ENCODE assay signal across 9 cellular contexts in the genomic region with DNA sequence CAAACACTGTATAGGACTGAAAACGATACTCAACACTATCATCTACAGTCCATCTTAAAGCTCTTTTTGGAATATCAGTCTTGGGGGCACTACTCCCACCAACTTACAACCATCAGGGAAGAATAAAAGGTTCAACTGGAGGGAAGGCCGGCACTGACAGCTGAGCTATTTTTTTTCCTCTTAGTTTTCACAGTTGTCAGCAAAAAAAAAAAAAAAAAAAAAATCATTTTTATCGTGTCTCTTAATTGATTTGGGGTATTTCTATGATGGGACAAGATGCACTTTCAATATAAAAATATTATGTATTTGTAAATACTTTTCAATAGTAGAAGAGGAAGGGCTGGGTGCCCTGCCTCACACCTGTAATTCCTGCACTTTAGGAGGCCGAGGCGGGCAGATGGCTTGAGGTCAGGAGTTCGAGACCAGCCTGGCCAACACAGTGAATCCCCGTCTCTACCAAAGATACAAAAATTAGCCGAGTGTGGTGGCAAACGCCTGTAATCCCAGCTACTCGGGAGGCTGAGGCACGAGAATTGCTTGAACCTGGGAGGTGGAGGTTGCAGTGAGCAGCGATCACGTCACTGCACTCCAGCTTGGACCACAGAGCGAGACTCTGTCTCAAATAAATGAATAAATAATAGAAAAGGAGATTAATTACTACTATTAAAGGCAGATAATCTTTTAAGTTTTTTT. TPM values are rescaled to one million over a fixed set of nuclear protein-coding genes. Genes with fewer than 3 reads are reported as not detected.
A peak's percentile ranks its signal among the peaks of the same experiment; 100 is the strongest.
DNase-seq lines count a peak whose midpoint lies in the region; ATAC-seq, FAIRE-seq and TF ChIP-seq lines count a peak whose summit lies in the region.
"Had no signal": no experiment of that assay in that cellular context is flagged by ENCODE, and none has a peak within 500 bp of the region (broad histone marks: within the 10 kb centered on the region; RNA-seq: fewer than 3 reads in every experiment).

No MANE protein-coding gene starts in this region.

- no peak for TF ChIP-seq POLR2A in endothelial cell of umbilical vein (IDR thresholded peaks at IDR 0.05; ENCODE audit: low read depth, low read length)

- intact Hi-C loops in activated CD4-positive, alpha-beta T cell treated with anti-CD3 and anti-CD28 coated beads for 36 hours (cut with DNase I, micrococcal nuclease): no loop called here
- intact Hi-C loops in PC-9 (cut with micrococcal nuclease; ENCODE audit: unreplicated experiment) (loop anchor here (2.0 to 10.0 kb wide), 4 partner anchors 238 to 1228 kb away; a partner anchor contains a TSS), endothelial cell of umbilical vein (cut with micrococcal nuclease) (loop anchor here (5.0 kb wide), 3 partner anchors 174 to 421 kb away; no protein-coding TSS in a partner anchor), aorta (cut with DNase I) (loop anchor here in 1 of 2 donors (10.0 kb wide), 1 partner anchor 412 kb away; no protein-coding TSS in a partner anchor)

- no peak for TF ChIP-seq CTCF in PC-9 (conservative IDR thresholded peaks at IDR 0.05)
- TF ChIP-seq CTCF in endothelial cell of umbilical vein (IDR thresholded peaks at IDR 0.05; ENCODE audit: extremely low read depth in 1 of 2, insufficient read depth in 1 of 2, low read depth in 1 of 2, low read length in 2 of 2): no peak
- TF ChIP-seq CTCF in retinal pigment epithelial cell (conservative IDR thresholded peaks at IDR 0.05; ENCODE audit: low read depth, low read length): no peak

- H3K27me3 ChIP-seq in PC-9 (ENCODE audit: insufficient read depth, low read depth) (no peaks in the 10 kb centered on the region), endothelial cell of umbilical vein (ENCODE audit: control insufficient read depth in 2 of 2, insufficient read depth in 2 of 2, low read length in 2 of 2) (no peaks in the 10 kb centered on the region), aorta (ENCODE audit: control insufficient read depth in 1 of 2, insufficient read depth in 2 of 2, low read length in 1 of 2) (no peaks in the 10 kb centered on the region)
- H3K27me3 ChIP-seq: stomach had no signal

- H3K9me1 ChIP-seq in endothelial cell of umbilical vein (replicated peaks; ENCODE audit: control insufficient read depth, extremely low read depth, insufficient read depth, low read length): no peaks in the 10 kb centered on the region

- H3K36me3 ChIP-seq in PC-9 (ENCODE audit: low read depth) (no peaks in the 10 kb centered on the region), endothelial cell of umbilical vein (ENCODE audit: control insufficient read depth in 2 of 2, extremely low read depth in 1 of 2, insufficient read depth in 2 of 2, low read length in 2 of 2) (no peaks in the 10 kb centered on the region), aorta (ENCODE audit: control insufficient read depth in 1 of 2, insufficient read depth in 2 of 2, low read length in 1 of 2) (no peaks in the 10 kb centered on the region)
- H3K36me3 ChIP-seq: stomach had no signal

- ATAC-seq in activated CD4-positive, alpha-beta T cell treated with anti-CD3 and anti-CD28 coated beads for 36 hours: no peak
- ATAC-seq in aorta (ENCODE audit: low FRiP score) (no peak), GM21528 (IDR thresholded peaks at IDR 0.05; ENCODE audit: low FRiP score, unreplicated experiment) (no peak)

- DNase-seq in activated CD4-positive, alpha-beta T cell treated with anti-CD3 and anti-CD28 coated beads for 36 hours: no peak
- no peak for DNase-seq in activated CD4-positive, alpha-beta T cell treated with anti-CD3 and anti-CD28 coated beads, Interleukin-2, amount 50 U/mL, for 48 hours
- DNase-seq in PC-9 (no peak), endothelial cell of umbilical vein (ENCODE audit: low read depth, low spot score) (no peak), retinal pigment epithelial cell (ENCODE audit: low read depth) (no peak), aorta (no peak), AG08395 (ENCODE audit: low spot score) (no peak)
- DNase-seq: stomach had no signal

- peaks cover 30% of the 10 kb centered on the region for H3K4me1 Mint-ChIP-seq in activated CD4-positive, alpha-beta T cell treated with anti-CD3 and anti-CD28 coated beads for 36 hours

- POLR2A ChIA-PET in activated CD4-positive, alpha-beta T cell treated with anti-CD3 and anti-CD28 coated beads for 36 hours (lab: Charles Lee): interaction anchor here (0.8 kb wide), 1 partner anchor 20 kb away, joined by 9 read pairs; no protein-coding TSS in a partner anchor
- POLR2A ChIA-PET in PC-9 (lab: Charles Lee; ENCODE audit: unreplicated experiment): interaction anchor here (0.6 kb wide), 2 partner anchors 178 to 373 kb away, joined by 4 read pairs; no protein-coding TSS in a partner anchor
- POLR2A ChIA-PET in endothelial cell of umbilical vein (lab: Charles Lee): interaction anchor here (0.6 kb wide), 1 partner anchor 595 kb away, joined by 3 read pairs; no protein-coding TSS in a partner anchor

- 85 to 86% methylated on average over 14 of the region's 14 CpGs for WGBS in aorta, 2 donors

- no peaks in the 10 kb centered on the region for H3K27me3 Mint-ChIP-seq in activated CD4-positive, alpha-beta T cell treated with anti-CD3 and anti-CD28 coated beads for 36 hours

- H3K9me3 ChIP-seq in PC-9 (ENCODE audit: insufficient read depth, low read depth): no peaks in the 10 kb centered on the region
- H3K9me3 ChIP-seq in endothelial cell of umbilical vein (replicated peaks; ENCODE audit: control insufficient read depth, insufficient read depth, low read length): no peaks in the 10 kb centered on the region
- no peaks in the 10 kb centered on the region for H3K9me3 ChIP-seq in aorta (ENCODE audit: control insufficient read depth, low read length)
- H3K9me3 ChIP-seq: stomach had no signal

- no peaks in the 10 kb centered on the region for H3K9me2 ChIP-seq in PC-9 (ENCODE audit: insufficient read depth)

- no TSS peak for BruUV-seq in PC-9 (replicated peaks; lab: Mats Ljungman, UMichigan)
- BruUV-seq in endothelial cell of umbilical vein (replicated peaks; lab: Mats Ljungman, UMichigan): no TSS peak

- H3K4me2 ChIP-seq in PC-9 (peak overlapping the region; percentile 88), endothelial cell of umbilical vein (ENCODE audit: insufficient read depth, low read length) (peak overlapping the region; percentile 91)

- H3K9me3 Mint-ChIP-seq in activated CD4-positive, alpha-beta T cell treated with anti-CD3 and anti-CD28 coated beads for 36 hours (ENCODE audit: low read depth): no peaks in the 10 kb centered on the region

- H3F3A ChIP-seq in PC-9 (ENCODE audit: insufficient read depth, low read depth): peaks cover 11% of the 10 kb centered on the region; the same call in 1 of the 2 replicates

- CTCF ChIA-PET in activated CD4-positive, alpha-beta T cell treated with anti-CD3 and anti-CD28 coated beads for 36 hours (lab: Charles Lee): interaction anchor here (0.6 kb wide), 1 partner anchor 410 kb away, joined by 3 read pairs; no protein-coding TSS in a partner anchor
- CTCF ChIA-PET in PC-9 (lab: Charles Lee) (interaction anchor here (0.6 to 0.7 kb wide), 3 partner anchors 180 to 730 kb away, joined by 3 to 15 read pairs (median 4); no protein-coding TSS in a partner anchor), endothelial cell of umbilical vein (lab: Charles Lee) (interaction anchor here (0.7 to 2.3 kb wide), 9 partner anchors 18 to 1222 kb away, joined by 3 to 21 read pairs (median 7); a partner anchor contains a TSS)

- peak overlapping the region; percentile 99 for H3K9ac ChIP-seq in endothelial cell of umbilical vein (replicated peaks; ENCODE audit: extremely low read depth, insufficient read depth, low read length)

- dilution Hi-C loops in endothelial cell of umbilical vein (cut with MboI; ENCODE audit: extremely low pct_ligation_motif_present, low sequenced_read_pairs): no loop called here

- H3K27ac ChIP-seq in PC-9 (no peak overlapping the region), endothelial cell of umbilical vein (ENCODE audit: insufficient read depth, low read depth, low read length) (peak overlapping the region; percentile 98), aorta (ENCODE audit: low read depth in 1 of 2, low read length in 2 of 2) (no peak overlapping the region)

- peaks cover 9% of the 10 kb centered on the region for H3K36me3 Mint-ChIP-seq in activated CD4-positive, alpha-beta T cell treated with anti-CD3 and anti-CD28 coated beads for 36 hours (ENCODE audit: low read depth)

- H2AFZ ChIP-seq in PC-9 (peak overlapping the region; percentile 95), endothelial cell of umbilical vein (ENCODE audit: low read depth, low read length) (no peak overlapping the region)

- H4K20me1 ChIP-seq in PC-9 (ENCODE audit: insufficient read depth) (no peaks in the 10 kb centered on the region), endothelial cell of umbilical vein (replicated peaks; ENCODE audit: control insufficient read depth, extremely low read depth, insufficient read depth, low read length) (no peaks in the 10 kb centered on the region)

- FAIRE-seq in endothelial cell of umbilical vein (lab: Jason Lieb, UNC): no peak

- H3K4me1 ChIP-seq in PC-9 (replicated peaks; ENCODE audit: insufficient read depth) (peaks cover 47% of the 10 kb centered on the region), endothelial cell of umbilical vein (ENCODE audit: control insufficient read depth, extremely low read depth, insufficient read depth, low read length) (peaks cover 35% of the 10 kb centered on the region), aorta (ENCODE audit: control insufficient read depth in 1 of 2, insufficient read depth in 2 of 2, low read length in 2 of 2) (peaks cover 0 to 2% of the 10 kb centered on the region in 2 donors)

- H3K4me3 ChIP-seq in PC-9 (peak overlapping the region; percentile 93), endothelial cell of umbilical vein (replicated peaks in 1 of 3; ENCODE audit: insufficient read depth in 1 of 3, low read depth in 1 of 3, low read length in 3 of 3) (peak overlapping the region in 2 of 3 experiments; percentile 87 to 99), retinal pigment epithelial cell (ENCODE audit: low read length) (peak overlapping the region; percentile 77), aorta (ENCODE audit: low read length in 2 of 2) (no peak overlapping the region)

- peak overlapping the region; percentile 51 for H3K27ac Mint-ChIP-seq in activated CD4-positive, alpha-beta T cell treated with anti-CD3 and anti-CD28 coated beads for 36 hours

- H3K4me3 Mint-ChIP-seq in activated CD4-positive, alpha-beta T cell treated with anti-CD3 and anti-CD28 coated beads for 36 hours: peak overlapping the region; percentile 98

- H3K79me2 ChIP-seq in PC-9 (ENCODE audit: low read depth) (peaks cover 91% of the 10 kb centered on the region), endothelial cell of umbilical vein (ENCODE audit: control insufficient read depth, insufficient read depth, low read length) (peaks cover 70% of the 10 kb centered on the region)

RNA-seq across cellular contexts. Expression of a gene that starts 1.5 kb away (rescaled TPM):
- total RNA-seq in activated CD4-positive, alpha-beta T cell treated with anti-CD3 and anti-CD28 coated beads for 36 hours: 10 to 100 TPM; 26.4 to 28.9 TPM
- total RNA-seq in PC-9 (2021): 22.9 and 31.1 TPM in 2 replicates
- total RNA-seq in endothelial cell of umbilical vein: 14.1 and 18.5 TPM in 2 replicates
- polyA plus RNA-seq in endothelial cell of umbilical vein: 2.2 and 2.5 TPM in 2 replicates
- polyA plus RNA-seq in endothelial cell of umbilical vein (2011; cell fraction: cytosol; rRNA removed): 5.5 and 5.7 TPM in 2 replicates
- polyA plus RNA-seq in endothelial cell of umbilical vein (2011; cell fraction: nucleus; rRNA removed): 9.9 and 17.3 TPM in 2 replicates
- 6.6 and 13.6 TPM in 2 replicates for polyA plus RNA-seq in endothelial cell of umbilical vein (2012)
- polyA minus RNA-seq in endothelial cell of umbilical vein: 9.1 and 15.0 TPM in 2 replicates
- 15.1 TPM for polyA minus RNA-seq in endothelial cell of umbilical vein (2011; cell fraction: cytosol; rRNA and poly(A)+ RNA removed)
- 41.4 and 60.8 TPM in 2 replicates for polyA minus RNA-seq in endothelial cell of umbilical vein (2011; cell fraction: nucleus; rRNA and poly(A)+ RNA removed)
- 1 to 10 TPM in 1 of 2 donors, under 1 TPM in 1; 0.60 to 1.0 TPM for total RNA-seq in aorta
- under 1 TPM; 0.05 to 0.88 TPM for polyA plus RNA-seq in aorta

RNA-seq across cellular contexts. Expression of a gene that starts 1.7 kb away (rescaled TPM):
- 10 to 100 TPM; 13.0 to 16.0 TPM for total RNA-seq in activated CD4-positive, alpha-beta T cell treated with anti-CD3 and anti-CD28 coated beads for 36 hours
- 17.9 and 19.9 TPM in 2 replicates for total RNA-seq in PC-9 (2021)
- total RNA-seq in endothelial cell of umbilical vein: 10.9 and 12.1 TPM in 2 replicates
- 3.2 and 4.2 TPM in 2 replicates for polyA plus RNA-seq in endothelial cell of umbilical vein
- polyA plus RNA-seq in endothelial cell of umbilical vein (2011; cell fraction: cytosol; rRNA removed): 3.9 and 5.0 TPM in 2 replicates
- polyA plus RNA-seq in endothelial cell of umbilical vein (2011; cell fraction: nucleus; rRNA removed): 12.1 and 12.7 TPM in 2 replicates
- polyA plus RNA-seq in endothelial cell of umbilical vein (2012): 8.0 TPM in 2 replicates
- polyA minus RNA-seq in endothelial cell of umbilical vein: 22.8 and 26.7 TPM in 2 replicates
- 11.6 TPM for polyA minus RNA-seq in endothelial cell of umbilical vein (2011; cell fraction: cytosol; rRNA and poly(A)+ RNA removed)
- polyA minus RNA-seq in endothelial cell of umbilical vein (2011; cell fraction: nucleus; rRNA and poly(A)+ RNA removed): 46.8 and 67.8 TPM in 2 replicates
- total RNA-seq in aorta: 10 to 100 TPM; 16.3 to 19.2 TPM
- polyA plus RNA-seq in aorta: 1 to 10 TPM; 2.4 to 4.6 TPM

Comparison
In these comparisons a context has a peak if more than half of its experiments do, and no peak if none do; other contexts are left out.
1. H3K4me3 ChIP-seq: peak in PC-9 (single experiment), endothelial cell of umbilical vein (2 of 3) and retinal pigment epithelial cell (single experiment); none in aorta (0 of 2).
2. intact Hi-C loops: an anchor here in PC-9 (2.0 to 10.0 kb wide) and endothelial cell of umbilical vein (5.0 kb wide); none called in activated CD4-positive, alpha-beta T cell treated with anti-CD3 and anti-CD28 coated beads for 36 hours.